Comparison of ENCODE assay signal across 8 cellular contexts in genomic region chr15:89416339-89417183, GRCh38.
A peak's percentile ranks its signal among the peaks of the same experiment; 100 is the strongest.
DNase-seq lines count a peak whose midpoint lies in the region; ATAC-seq lines count a peak whose summit lies in the region.

No MANE protein-coding gene starts in this region.

- peaks cover 73 to 92% of the 10 kb centered on the region in 2 donors for H3K27me3 Mint-ChIP-seq in stimulated activated naive B cell treated with anti-CD40 and anti-IgM and Interleukin-4, amounts not matched to agents 10 μg/mL and 1 μg/mL and 100 μg/mL, for 72 hours

- H3K9me3 Mint-ChIP-seq in stimulated activated naive B cell treated with anti-CD40 and anti-IgM and Interleukin-4, amounts not matched to agents 10 μg/mL and 1 μg/mL and 100 μg/mL, for 72 hours, result no peaks in the 10 kb centered on the region

- no peak overlapping the region for H3K4me3 Mint-ChIP-seq in stimulated activated naive B cell treated with anti-CD40 and anti-IgM and Interleukin-4, amounts not matched to agents 10 μg/mL and 1 μg/mL and 100 μg/mL, for 72 hours

- H3K36me3 Mint-ChIP-seq in stimulated activated naive B cell treated with anti-CD40 and anti-IgM and Interleukin-4, amounts not matched to agents 10 μg/mL and 1 μg/mL and 100 μg/mL, for 72 hours, result peaks cover 0 to 1% of the 10 kb centered on the region in 2 donors

- peak; percentile 84 for ATAC-seq in GM18907 (IDR thresholded peaks at IDR 0.05; ENCODE audit: unreplicated experiment)
- ATAC-seq in HG03108 (IDR thresholded peaks at IDR 0.05; ENCODE audit: unreplicated experiment), result peak; percentile 73
- ATAC-seq in stimulated activated naive B cell treated with anti-CD40 and anti-IgM and Interleukin-4, amounts not matched to agents 10 μg/mL and 1 μg/mL and 100 μg/mL, for 72 hours (replicated peaks), result peak; percentile 89 to 91

- H3K4me1 Mint-ChIP-seq in stimulated activated naive B cell treated with anti-CD40 and anti-IgM and Interleukin-4, amounts not matched to agents 10 μg/mL and 1 μg/mL and 100 μg/mL, for 72 hours, result peaks cover 11 to 16% of the 10 kb centered on the region in 2 donors

- peak; percentile 62 to 74 for DNase-seq in AML-193 (lab: John Stamatoyannopoulos, UW)
- DNase-seq in NCI-H526 treated with DMSO at 0.1 percent for 48 hours (lab: John Stamatoyannopoulos, UW), result peak; percentile 87
- DNase-seq in activated CD4-positive, alpha-beta T cell treated with anti-CD3 and anti-CD28 coated beads, Interleukin-2, amount 50 U/mL, for 1 hour, result peak; percentile 64
- peak; percentile 34 for DNase-seq in effector CD4-positive, alpha-beta T cell
- DNase-seq in mucosa of gallbladder (ENCODE audit: low spot score), result peak; percentile 48
- peak; percentile 69 for DNase-seq in stimulated activated naive B cell treated with anti-CD40 and anti-IgM and Interleukin-4, amounts not matched to agents 10 μg/mL and 1 μg/mL and 100 μg/mL, for 72 hours

- no peak overlapping the region for H3K27ac Mint-ChIP-seq in stimulated activated naive B cell treated with anti-CD40 and anti-IgM and Interleukin-4, amounts not matched to agents 10 μg/mL and 1 μg/mL and 100 μg/mL, for 72 hours

Comparison
In these comparisons a context has a peak if more than half of its experiments do, and no peak if none do; other contexts are left out.
1. Peak in every context shown above with its lines: DNase-seq and ATAC-seq.
2. DNase-seq: peak in every context shown above with its lines; median percentile 87 in NCI-H526 treated with DMSO at 0.1 percent for 48 hours; 69 in stimulated activated naive B cell treated with anti-CD40 and anti-IgM and Interleukin-4, amounts not matched to agents 10 μg/mL and 1 μg/mL and 100 μg/mL, for 72 hours; 68 in AML-193; 64 in activated CD4-positive, alpha-beta T cell treated with anti-CD3 and anti-CD28 coated beads, Interleukin-2, amount 50 U/mL, for 1 hour; 48 in mucosa of gallbladder; 34 in effector CD4-positive, alpha-beta T cell.